16 cellular contexts compared by ENCODE assay signal in genomic region chr17:828761-829160, GRCh38.
"Had no signal": no experiment of that assay in that cellular context is flagged by ENCODE, and none has a peak within 500 bp of the region (broad histone marks: within the 10 kb centered on the region; RNA-seq: fewer than 3 reads in every experiment).

No MANE protein-coding gene starts in this region.

- H3K9me3 ChIP-seq: colonic mucosa, psoas muscle, right lobe of liver had no signal

- H3K27ac ChIP-seq: colonic mucosa, foreskin keratinocyte, heart left ventricle, psoas muscle, right lobe of liver, WERI-Rb-1 had no signal

- H3K27me3 Mint-ChIP-seq: activated CD4-positive, alpha-beta memory T cell treated with anti-CD3 and anti-CD28 coated beads, Interleukin-2, amount 10 ng/mL, durations not matched to agents 7 days and 5 days; type B pancreatic cell had no signal

- H3K4me1 ChIP-seq: colonic mucosa, foreskin keratinocyte, right lobe of liver had no signal

- H3K36me3 Mint-ChIP-seq: activated naive CD4-positive, alpha-beta T cell treated with anti-CD3 and anti-CD28 coated beads, Interleukin-2, amount 10 ng/mL, durations not matched to agents 7 days and 5 days; immature natural killer cell; natural killer cell treated with Interleukin-12 subunit alpha and Interleukin-12 subunit beta and Interleukin-15 and Interleukin-18, amount 100 ng/mL, for 72 hours had no signal

- H3K4me3 ChIP-seq: colonic mucosa, heart left ventricle, psoas muscle, right lobe of liver had no signal

- H3K36me3 ChIP-seq: colonic mucosa, right lobe of liver had no signal

- H3K27ac Mint-ChIP-seq: activated CD4-positive, alpha-beta memory T cell treated with anti-CD3 and anti-CD28 coated beads, Interleukin-2, amount 10 ng/mL, durations not matched to agents 7 days and 5 days; activated naive CD4-positive, alpha-beta T cell treated with anti-CD3 and anti-CD28 coated beads, Interleukin-2, amount 10 ng/mL, durations not matched to agents 7 days and 5 days; activated T-cell treated with anti-CD3 and anti-CD28 coated beads, Interleukin-2, amount 50 U/mL, for 24 hours; immature natural killer cell; natural killer cell treated with Interleukin-12 subunit alpha and Interleukin-12 subunit beta and Interleukin-15 and Interleukin-18, amount 100 ng/mL, for 72 hours; T-helper 17 cell; type B pancreatic cell had no signal

- H3K27me3 ChIP-seq: colonic mucosa, foreskin keratinocyte, heart left ventricle, right lobe of liver had no signal

- H3K9me3 Mint-ChIP-seq: activated CD4-positive, alpha-beta memory T cell treated with anti-CD3 and anti-CD28 coated beads, Interleukin-2, amount 10 ng/mL, durations not matched to agents 7 days and 5 days; activated T-cell treated with anti-CD3 and anti-CD28 coated beads, Interleukin-2, amount 50 U/mL, for 24 hours; immature natural killer cell; natural killer cell treated with Interleukin-12 subunit alpha and Interleukin-12 subunit beta and Interleukin-15 and Interleukin-18, amount 100 ng/mL, for 72 hours had no signal

- H3K4me3 Mint-ChIP-seq: activated CD4-positive, alpha-beta memory T cell treated with anti-CD3 and anti-CD28 coated beads, Interleukin-2, amount 10 ng/mL, durations not matched to agents 7 days and 5 days; activated naive CD4-positive, alpha-beta T cell treated with anti-CD3 and anti-CD28 coated beads, Interleukin-2, amount 10 ng/mL, durations not matched to agents 7 days and 5 days; activated T-cell treated with anti-CD3 and anti-CD28 coated beads, Interleukin-2, amount 50 U/mL, for 24 hours; immature natural killer cell; natural killer cell treated with Interleukin-12 subunit alpha and Interleukin-12 subunit beta and Interleukin-15 and Interleukin-18, amount 100 ng/mL, for 72 hours; T-helper 17 cell; type B pancreatic cell had no signal

- H3K4me1 Mint-ChIP-seq: activated CD4-positive, alpha-beta memory T cell treated with anti-CD3 and anti-CD28 coated beads, Interleukin-2, amount 10 ng/mL, durations not matched to agents 7 days and 5 days; activated naive CD4-positive, alpha-beta T cell treated with anti-CD3 and anti-CD28 coated beads, Interleukin-2, amount 10 ng/mL, durations not matched to agents 7 days and 5 days; immature natural killer cell; T-helper 17 cell had no signal

- DNase-seq: activated CD4-positive, alpha-beta memory T cell treated with anti-CD3 and anti-CD28 coated beads, Interleukin-2, amount 10 ng/mL, durations not matched to agents 7 days and 5 days; activated naive CD4-positive, alpha-beta T cell treated with anti-CD3 and anti-CD28 coated beads, Interleukin-2, amount 10 ng/mL, durations not matched to agents 7 days and 5 days; activated T-cell treated with anti-CD3 and anti-CD28 coated beads, Interleukin-2, amount 50 U/mL, for 24 hours; caudate nucleus; colonic mucosa; foreskin keratinocyte; heart left ventricle; immature natural killer cell; occipital lobe; psoas muscle; right lobe of liver; stimulated activated naive CD8-positive, alpha-beta T cell treated with anti-CD3 and anti-CD28 coated beads, Interleukin-15, Interleukin-2, amounts not matched to agents 100 U/mL and 50 U/mL, for 24 hours; T-helper 17 cell; WERI-Rb-1 had no signal
